ENCODE assay signal across 10 cellular contexts in the genomic region with DNA sequence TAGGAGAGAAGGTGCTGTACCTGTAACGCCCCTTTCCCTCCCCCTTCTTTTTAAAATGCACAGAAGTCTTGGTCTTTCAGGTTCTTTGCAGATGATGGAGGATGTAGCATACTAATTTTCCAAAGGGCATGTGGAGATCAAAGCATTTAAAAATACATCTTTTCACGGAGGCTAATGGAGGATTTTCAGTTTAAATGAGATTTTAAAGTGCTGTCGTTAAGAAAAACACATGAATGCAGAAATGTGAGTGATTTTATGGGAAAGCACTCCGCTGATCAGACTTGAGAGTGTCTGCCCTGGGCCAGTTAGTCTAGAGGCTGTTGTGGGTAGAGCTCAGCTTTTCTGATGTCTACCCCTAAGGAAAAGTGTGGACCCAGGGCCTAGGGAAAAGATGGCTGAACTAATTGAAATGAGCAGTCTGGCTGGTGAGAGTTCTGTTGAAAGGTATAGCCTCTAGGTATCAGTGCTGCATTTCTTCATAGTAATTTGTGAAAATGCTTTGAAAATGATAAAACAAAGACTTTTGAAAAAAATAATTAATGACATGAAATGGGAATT. TPM values are rescaled to one million over a fixed set of nuclear protein-coding genes. Genes with fewer than 3 reads are reported as not detected.
DNase-seq lines count a peak whose midpoint lies in the region; ATAC-seq, FAIRE-seq and TF ChIP-seq lines count a peak whose summit lies in the region.
"Had no signal": no experiment of that assay in that cellular context is flagged by ENCODE, and none has a peak within 500 bp of the region (broad histone marks: within the 10 kb centered on the region; RNA-seq: fewer than 3 reads in every experiment).

No MANE protein-coding gene starts in this region.

- intact Hi-C loops in kidney (cut with DNase I) (no loop called here), transverse colon (cut with DNase I; ENCODE audit: low total_unique reads) (no loop called here)

- WGBS in transverse colon (ENCODE audit: low coverage in 1 of 2), 2 donors: 63 to 76% methylated on average over 4 of the region's 4 CpGs

- no peak for FAIRE-seq in kidney (lab: Jason Lieb, UNC)
- FAIRE-seq: A204.1 had no signal

- no peak for TF ChIP-seq CTCF in astrocyte of the spinal cord (IDR thresholded peaks at IDR 0.05; ENCODE audit: low read depth, low read length)
- no peak for TF ChIP-seq CTCF in kidney (IDR thresholded peaks at IDR 0.05; ENCODE audit: borderline replicate concordance, extremely low read depth, insufficient read depth)
- no peak for TF ChIP-seq CTCF in transverse colon (IDR thresholded peaks at IDR 0.05)

- peak overlapping the region; percentile 94 for H3K4me3 ChIP-seq in astrocyte of the spinal cord (ENCODE audit: low read depth, low read length)
- H3K4me3 ChIP-seq in kidney (ENCODE audit: low read length in 2 of 2): peak overlapping the region; percentile 82 to 90
- peak overlapping the region in 3 of 4 donors; percentile 52 to 68 (median 58) for H3K4me3 ChIP-seq in transverse colon

- in situ Hi-C loops in astrocyte of the spinal cord (cut with HindIII; ENCODE audit: low sequenced_read_pairs): no loop called here
- in situ Hi-C loops in transverse colon (cut with MboI; ENCODE audit: low pct_ligation_motif_present in 1 of 4, low pct_unique_long_range_greater_than_20kb in 1 of 4, low sequenced_read_pairs in 3 of 4): no loop called here

- H3K9me3 ChIP-seq in kidney (ENCODE audit: control insufficient read depth in 1 of 2, low read length in 2 of 2) (no peaks in the 10 kb centered on the region), transverse colon (no peaks in the 10 kb centered on the region)

- no peak overlapping the region for H3K9ac ChIP-seq in kidney (ENCODE audit: low read length in 2 of 2)

- DNase-seq in NCI-H82 (lab: John Stamatoyannopoulos, UW) (peak; percentile 8), NCI-H82 treated with DMSO at 0.1 percent for 48 hours (lab: John Stamatoyannopoulos, UW; ENCODE audit: unreplicated experiment) (no peak), astrocyte of the spinal cord (ENCODE audit: low read depth, low spot score) (no peak), kidney (no peak), transverse colon (no peak)
- DNase-seq: activated naive CD8-positive, alpha-beta T cell treated with anti-CD3 and anti-CD28 coated beads, Interleukin-2, amount 50 U/mL, for 24 hours had no signal

- H3K4me1 ChIP-seq in kidney (ENCODE audit: control insufficient read depth in 1 of 2, insufficient read depth in 1 of 2, low read depth in 1 of 2, low read length in 2 of 2): peaks cover 0 to 11% of the 10 kb centered on the region in 2 donors
- H3K4me1 ChIP-seq in transverse colon: peaks cover 0 to 22% (median 0%) of the 10 kb centered on the region in 4 donors

- no peak overlapping the region for H3K27ac ChIP-seq in kidney (ENCODE audit: low read depth in 2 of 2, low read length in 2 of 2)
- H3K27ac ChIP-seq in transverse colon: peak overlapping the region; percentile 89 to 97 (median 92)

- no peaks in the 10 kb centered on the region for H3K36me3 ChIP-seq in kidney (ENCODE audit: control insufficient read depth in 1 of 2, insufficient read depth in 2 of 2, low read length in 2 of 2)
- H3K36me3 ChIP-seq in transverse colon: no peaks in the 10 kb centered on the region

- peaks cover 58% of the 10 kb centered on the region for H3K27me3 ChIP-seq in transverse colon

- no peak for TF ChIP-seq POLR2A in transverse colon (IDR thresholded peaks at IDR 0.05)

- ATAC-seq in GM21367 (IDR thresholded peaks at IDR 0.05; ENCODE audit: unreplicated experiment) (no peak), HG02970 (IDR thresholded peaks at IDR 0.05; ENCODE audit: low FRiP score, unreplicated experiment) (no peak), HG03095 (IDR thresholded peaks at IDR 0.05; ENCODE audit: unreplicated experiment) (no peak)
- ATAC-seq: activated naive CD8-positive, alpha-beta T cell treated with anti-CD3 and anti-CD28 coated beads, Interleukin-2, amount 50 U/mL, for 24 hours had no signal

- no peak for TF ChIP-seq EP300 in transverse colon (IDR thresholded peaks at IDR 0.05; ENCODE audit: low read depth)

RNA-seq across cellular contexts. Expression of gene AMOTL1, which starts 2.5 kb away (rescaled TPM):
- total RNA-seq in kidney (52.3 TPM), transverse colon (10 to 100 TPM; 14.3 to 23.9 (median 16.8) TPM)
- 6.1 TPM for polyA plus RNA-seq in kidney (ENCODE audit: insufficient read depth, low read depth, low replicate concordance)

Comparison
In these comparisons a context has a peak if more than half of its experiments do, and no peak if none do; other contexts are left out.
1. H3K27ac ChIP-seq: peak in transverse colon (4 of 4); none in kidney (0 of 2).
2. Peak in every context shown above with its lines, with median percentiles within 50 percentile points of each other: H3K4me3 ChIP-seq.